In the genomic region with DNA sequence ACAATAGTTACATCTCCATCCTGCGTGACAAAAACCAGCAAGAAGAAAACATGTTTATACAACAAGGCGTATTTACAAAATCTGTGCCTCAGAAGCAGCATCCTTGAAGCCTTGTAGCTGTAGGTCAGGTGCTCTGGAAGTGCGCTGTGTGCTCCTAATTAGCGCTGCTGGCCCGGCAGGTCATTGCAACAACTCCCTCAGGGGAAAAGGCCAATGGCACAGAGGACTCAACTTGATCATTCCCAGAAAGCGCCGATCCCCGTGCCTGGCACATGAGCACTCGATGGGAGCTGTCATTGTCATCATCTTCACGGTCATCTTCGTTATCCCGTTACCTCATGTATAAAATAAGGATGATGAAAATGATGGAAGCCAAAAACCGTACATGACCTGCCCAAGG, we compare ENCODE assay signal across 24 cellular contexts. TPM values are rescaled to one million over a fixed set of nuclear protein-coding genes. Genes with fewer than 3 reads are reported as not detected.
A peak's percentile ranks its signal among the peaks of the same experiment; 100 is the strongest.
DNase-seq lines count a peak whose midpoint lies in the region; ATAC-seq, FAIRE-seq and TF ChIP-seq lines count a peak whose summit lies in the region.
"Had no signal": no experiment of that assay in that cellular context is flagged by ENCODE, and none has a peak within 500 bp of the region (broad histone marks: within the 10 kb centered on the region; RNA-seq: fewer than 3 reads in every experiment).

No MANE protein-coding gene starts in this region.

- H3K4me2 ChIP-seq in HepG2 (ENCODE audit: low read depth, low read length): no peak overlapping the region
- H3K4me2 ChIP-seq: A549; BLaER1 treated with 17β-estradiol and CSF1 and Interleukin-3, amounts not matched to agents 10 nM and 100 nM; GM23338 had no signal

- CTCF ChIA-PET in HepG2 (lab: Yijun Ruan, JAX; ENCODE audit: low intra/inter-chr PET ratio, low total read pairs): no interaction called here

- H3K27me3 ChIP-seq in liver (ENCODE audit: control insufficient read depth in 4 of 4, insufficient read depth in 4 of 4, low read length in 3 of 4): no peaks in the 10 kb centered on the region
- H3K27me3 ChIP-seq in HepG2 (ENCODE audit: control insufficient read depth in 1 of 2, insufficient read depth in 2 of 2, low read length in 2 of 2): no peaks in the 10 kb centered on the region
- no peaks in the 10 kb centered on the region for H3K27me3 ChIP-seq in lower lobe of right lung (ENCODE audit: low read depth)
- no peaks in the 10 kb centered on the region for H3K27me3 ChIP-seq in sigmoid colon
- H3K27me3 ChIP-seq: BE2C; BLaER1 treated with 17β-estradiol and CSF1 and Interleukin-3, amounts not matched to agents 10 nM and 100 nM had no signal

- intact Hi-C loops in HepG2 (cut with micrococcal nuclease; ENCODE audit: unreplicated experiment) (no loop called here), lower lobe of right lung (cut with DNase I) (no loop called here), sigmoid colon (cut with DNase I) (no loop called here), mucosa of descending colon (cut with DNase I, micrococcal nuclease) (no loop called here)

- peaks cover 2 to 17% (median 6%) of the 10 kb centered on the region in 4 donors for H3K4me1 ChIP-seq in liver (ENCODE audit: control insufficient read depth in 4 of 4, insufficient read depth in 4 of 4, low read length in 3 of 4)
- H3K4me1 ChIP-seq in HepG2 (ENCODE audit: insufficient read depth, low read length): peaks cover 2% of the 10 kb centered on the region
- no peaks in the 10 kb centered on the region for H3K4me1 ChIP-seq in lower lobe of right lung
- no peaks in the 10 kb centered on the region for H3K4me1 ChIP-seq in sigmoid colon
- no peaks in the 10 kb centered on the region for H3K4me1 ChIP-seq in mucosa of descending colon (ENCODE audit: low read depth)
- H3K4me1 ChIP-seq: A549; BE2C; BLaER1 treated with 17β-estradiol and CSF1 and Interleukin-3, amounts not matched to agents 10 nM and 100 nM had no signal

- TF ChIP-seq RAD21 in liver (IDR thresholded peaks at IDR 0.05) (no peak), HepG2 (CRISPR knock-in tag; IDR thresholded peaks at IDR 0.05) (no peak)

- POLR2A ChIA-PET in HepG2 (lab: Yijun Ruan, JAX): no interaction called here

- WGBS in liver: 91% methylated on average over 13 of the region's 13 CpGs
- WGBS in HepG2 (ENCODE audit: low lambda C conversion rate): 99% methylated on average over 13 of the region's 13 CpGs
- WGBS in sigmoid colon, 2 donors: 89 to 98% methylated on average over 13 of the region's 13 CpGs

- H3K4me3 ChIP-seq in liver (ENCODE audit: low read depth in 1 of 3, low read length in 3 of 3) (no peak overlapping the region), HepG2 (replicated peaks in 1 of 3; ENCODE audit: insufficient read depth in 1 of 3, low read depth in 2 of 3, low read length in 3 of 3) (no peak overlapping the region), lower lobe of right lung (no peak overlapping the region), sigmoid colon (no peak overlapping the region), mucosa of descending colon (no peak overlapping the region)
- H3K4me3 ChIP-seq: A549; BLaER1 treated with 17β-estradiol and CSF1 and Interleukin-3, amounts not matched to agents 10 nM and 100 nM; GM12878; GM23338 had no signal

- no peak overlapping the region for H3K27ac ChIP-seq in liver (ENCODE audit: low read depth in 1 of 2, low read length in 2 of 2)
- no peak overlapping the region for H3K27ac ChIP-seq in HepG2 (ENCODE audit: extremely low read length, insufficient read depth, low read length)
- H3K27ac ChIP-seq in lower lobe of right lung: no peak overlapping the region
- no peak overlapping the region for H3K27ac ChIP-seq in sigmoid colon
- H3K27ac ChIP-seq: A549; BLaER1 treated with 17β-estradiol and CSF1 and Interleukin-3, amounts not matched to agents 10 nM and 100 nM had no signal

- peaks cover 16% of the 10 kb centered on the region for H4K20me1 ChIP-seq in HepG2 (ENCODE audit: insufficient read depth, low read length)

- H3K36me3 ChIP-seq in liver (ENCODE audit: control insufficient read depth in 4 of 4, insufficient read depth in 3 of 4, low read depth in 1 of 4, low read length in 3 of 4) (peaks cover 0 to 5% (median 4%) of the 10 kb centered on the region in 4 donors), HepG2 (replicated peaks in 1 of 2; ENCODE audit: control insufficient read depth in 1 of 2, insufficient read depth in 2 of 2, low read length in 2 of 2) (peaks cover 9 to 37% of the 10 kb centered on the region in 2 experiments), lower lobe of right lung (peaks cover 5% of the 10 kb centered on the region), sigmoid colon (peaks cover 0 to 4% (median 0%) of the 10 kb centered on the region in 4 donors), mucosa of descending colon (ENCODE audit: low read depth) (no peaks in the 10 kb centered on the region)
- H3K36me3 ChIP-seq: BE2C had no signal

- H3K9me3 ChIP-seq in liver (ENCODE audit: control insufficient read depth in 4 of 4, low read length in 3 of 4) (no peaks in the 10 kb centered on the region), HepG2 (ENCODE audit: low read length) (no peaks in the 10 kb centered on the region), lower lobe of right lung (no peaks in the 10 kb centered on the region), sigmoid colon (no peaks in the 10 kb centered on the region), mucosa of descending colon (no peaks in the 10 kb centered on the region)
- H3K9me3 ChIP-seq: A549; BE2C; BLaER1 treated with 17β-estradiol and CSF1 and Interleukin-3, amounts not matched to agents 10 nM and 100 nM had no signal

- ATAC-seq in HepG2 (no peak), lower lobe of right lung (no peak), GM18867 (IDR thresholded peaks at IDR 0.05; ENCODE audit: unreplicated experiment) (no peak), mucosa of descending colon (no peak)
- ATAC-seq: A549, GM12878, GM23338, HCT116 had no signal

- BruUV-seq in HepG2 (replicated peaks; lab: Mats Ljungman, UMichigan): no TSS peak

- DNase-seq in HepG2 (ENCODE audit: low spot score) (no peak), lower lobe of right lung (peak; percentile 28), sigmoid colon (peak; percentile 48), HuH-7.5 (ENCODE audit: low spot score) (no peak), mucosa of descending colon (no peak)
- DNase-seq: 8988T; ACHN; AML-193; BE2C; CD4-positive, alpha-beta T cell; CD8-positive, alpha-beta memory T cell; DMS 273 treated with DMSO at 0.1 percent for 48 hours; DMS79; EL; GDM1; H9 had no signal

- TF ChIP-seq CTCF in liver (IDR thresholded peaks at IDR 0.05; ENCODE audit: low read depth, low read length, missing input control) (no peak), HepG2 (CRISPR knock-in tag; IDR thresholded peaks at IDR 0.05) (no peak), lower lobe of right lung (IDR thresholded peaks at IDR 0.05) (no peak), sigmoid colon (IDR thresholded peaks at IDR 0.05) (no peak), mucosa of descending colon (IDR thresholded peaks at IDR 0.05) (no peak)

- H2AFZ ChIP-seq in HepG2 (ENCODE audit: low read length): no peak overlapping the region
- H2AFZ ChIP-seq: GM23338 had no signal

- no peak overlapping the region for H3K9ac ChIP-seq in liver (ENCODE audit: low read depth in 1 of 2, low read length in 2 of 2)
- no peak overlapping the region for H3K9ac ChIP-seq in HepG2 (ENCODE audit: insufficient read depth, low read depth, low read length)
- H3K9ac ChIP-seq: BLaER1 treated with 17β-estradiol and CSF1 and Interleukin-3, amounts not matched to agents 10 nM and 100 nM had no signal

- no peak for FAIRE-seq in HepG2 (lab: Jason Lieb, UNC)
- FAIRE-seq: A549, D721Med, GM12878 had no signal

- H3K79me2 ChIP-seq in HepG2 (ENCODE audit: insufficient read depth, low read length): peaks cover 22% of the 10 kb centered on the region

- TF ChIP-seq EP300 in HepG2 (IDR thresholded peaks at IDR 0.05; ENCODE audit: low read depth in 2 of 2, low read length in 2 of 2): no peak
- TF ChIP-seq EP300 in HepG2 (CRISPR knock-in tag; IDR thresholded peaks at IDR 0.05; ENCODE audit: borderline replicate concordance): no peak
- TF ChIP-seq EP300 in sigmoid colon (IDR thresholded peaks at IDR 0.05): no peak

- in situ Hi-C loops in HepG2 (cut with HindIII; ENCODE audit: extremely low pct_ligation_motif_present, low pct_unique_long_range_greater_than_20kb): no loop called here

- no peak for TF ChIP-seq POLR2A in HepG2 (IDR thresholded peaks at IDR 0.05; ENCODE audit: insufficient read depth in 1 of 2, low read depth in 2 of 2, low read length in 2 of 2)
- TF ChIP-seq POLR2A in sigmoid colon (IDR thresholded peaks at IDR 0.05): no peak

TF ChIP-seq in liver, 16 proteins besides CTCF, POLR2A, EP300 and RAD21 (continues in another document):
- peak; percentile 23 to 71 for TF ChIP-seq RXRA (IDR thresholded peaks at IDR 0.05)

TF ChIP-seq in HepG2, 621 proteins besides CTCF, POLR2A, EP300 and RAD21:
- no peak for TF ChIP-seq SETDB1 (CRISPR knock-in tag; IDR thresholded peaks at IDR 0.05; ENCODE audit: borderline replicate concordance)

RNA-seq across cellular contexts. Expression of gene EIPR1, which starts 58.5 kb away (rescaled TPM):
- total RNA-seq in liver: 10 to 100 TPM; 11.9 to 12.1 TPM
- 10 to 100 TPM in 1 of 2 donors, 1 to 10 TPM in 1; 7.6 to 10.9 TPM for polyA plus RNA-seq in liver
- total RNA-seq in HepG2 (2016; rRNA removed; fragmentation: Illumina TruSeq; extraction: Trizol): 70.0 and 92.3 TPM in 2 replicates
- total RNA-seq in HepG2 (2016; cell fraction: cytosol; rRNA removed; fragmentation: Illumina TruSeq; extraction: Trizol; ENCODE audit: low read depth): 45.6 and 52.4 TPM in 2 replicates
- 72.0 and 92.4 TPM in 2 replicates for total RNA-seq in HepG2 (2016; cell fraction: insoluble cytoplasmic fraction; rRNA removed; fragmentation: Illumina TruSeq; extraction: Trizol)
- total RNA-seq in HepG2 (2016; cell fraction: membrane; rRNA removed; fragmentation: Illumina TruSeq; extraction: Trizol): 79.5 and 92.1 TPM in 2 replicates
- 36.2 and 44.8 TPM in 2 replicates for total RNA-seq in HepG2 (2016; cell fraction: nucleus; rRNA removed; fragmentation: Illumina TruSeq; extraction: Trizol)
- polyA plus RNA-seq in HepG2 (2011; rRNA removed): 84.5 and 96.3 TPM in 2 replicates
- 91.9 and 111 TPM in 2 replicates for polyA plus RNA-seq in HepG2 (2011; cell fraction: cytosol; rRNA removed)
- 54.6 and 61.7 TPM in 2 replicates for polyA plus RNA-seq in HepG2 (2011; cell fraction: nucleus; rRNA removed)
- polyA plus RNA-seq in HepG2 (2012): 34.2 and 39.9 TPM in 2 replicates
- 47.2 and 54.0 TPM in 2 replicates for polyA plus RNA-seq in HepG2 (2016; cell fraction: cytosol; fragmentation: Illumina TruSeq; extraction: Trizol; ENCODE audit: low read depth)
- polyA plus RNA-seq in HepG2 (2016; cell fraction: insoluble cytoplasmic fraction; fragmentation: Illumina TruSeq; extraction: Trizol; ENCODE audit: low read depth): 80.5 and 83.1 TPM in 2 replicates
- 53.9 and 69.3 TPM in 2 replicates for polyA plus RNA-seq in HepG2 (2016; cell fraction: membrane; fragmentation: Illumina TruSeq; extraction: Trizol; ENCODE audit: low read depth)
- polyA plus RNA-seq in HepG2 (2016; cell fraction: nucleus; fragmentation: Illumina TruSeq; extraction: Trizol; ENCODE audit: insufficient read depth, low read depth): 49.2 and 51.5 TPM in 2 replicates
- polyA minus RNA-seq in HepG2 (2011; rRNA and poly(A)+ RNA removed; ENCODE audit: low replicate concordance): 65.1 and 87.1 TPM in 2 replicates
- polyA minus RNA-seq in HepG2 (2011; cell fraction: cytosol; rRNA and poly(A)+ RNA removed): 27.9 and 34.1 TPM in 2 replicates
- polyA minus RNA-seq in HepG2 (2011; cell fraction: nucleus; rRNA and poly(A)+ RNA removed): 48.4 and 54.1 TPM in 2 replicates
- 14.9 TPM for total RNA-seq in lower lobe of right lung
- 10 to 100 TPM; 12.2 to 20.0 (median 14.7) TPM for total RNA-seq in sigmoid colon
- 10 to 100 TPM; 21.6 to 27.0 (median 23.8) TPM for polyA plus RNA-seq in sigmoid colon
- 10 to 100 TPM; 15.9 to 27.1 (median 25.0) TPM for total RNA-seq in mucosa of descending colon

Comparison
In these comparisons a context has a peak if more than half of its experiments do, and no peak if none do; other contexts are left out.
1. DNase-seq: peak in lower lobe of right lung (single experiment) and sigmoid colon (single experiment); none in HepG2 (single experiment), HuH-7.5 (single experiment) and mucosa of descending colon (0 of 3).